Comparison of ENCODE assay signal across 13 cellular contexts in the genomic region with DNA sequence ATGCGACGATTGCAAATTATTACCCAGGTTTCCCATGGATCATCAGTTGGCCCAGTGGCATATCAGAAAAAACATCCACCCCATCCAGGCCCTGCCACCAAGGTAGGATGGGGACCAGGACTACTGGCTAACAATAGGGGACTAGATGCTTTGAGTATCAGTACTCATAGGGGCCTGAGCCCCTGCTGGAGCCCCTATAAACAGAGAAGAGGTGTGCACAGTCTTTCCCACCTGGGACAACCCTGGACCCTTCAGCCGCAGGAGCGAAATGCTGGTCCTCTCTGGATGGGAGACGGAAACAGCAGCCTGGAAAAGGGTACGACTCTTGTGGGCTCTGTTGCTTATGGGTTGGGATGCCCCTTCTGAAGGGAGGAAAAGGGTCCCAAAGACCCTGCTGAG. TPM values are rescaled to one million over a fixed set of nuclear protein-coding genes. Genes with fewer than 3 reads are reported as not detected.
A peak's percentile ranks its signal among the peaks of the same experiment; 100 is the strongest.
DNase-seq lines count a peak whose midpoint lies in the region; ATAC-seq, FAIRE-seq and TF ChIP-seq lines count a peak whose summit lies in the region.
"Had no signal": no experiment of that assay in that cellular context is flagged by ENCODE, and none has a peak within 500 bp of the region (broad histone marks: within the 10 kb centered on the region; RNA-seq: fewer than 3 reads in every experiment).

No MANE protein-coding gene starts in this region.

- H3K4me2 ChIP-seq in A549 = peak overlapping the region; percentile 68; the same call in 2 of the 3 replicates

- CTCF ChIA-PET in A549 (lab: Yijun Ruan, JAX) = interaction anchor here (0.7 to 6.9 kb wide), 38 partner anchors 10 to 201 kb away, joined by 3 to 172 read pairs (median 5); a partner anchor contains a TSS

- POLR2A ChIA-PET in A549 (lab: Yijun Ruan, JAX) = interaction anchor here (1.3 to 2.6 kb wide), 3 partner anchors 19 to 146 kb away, joined by 5 to 26 read pairs (median 6); a partner anchor contains a TSS

- no peak for FAIRE-seq in A549 (lab: Jason Lieb, UNC)

- no peak overlapping the region for H3K27ac ChIP-seq in A549
- no peak overlapping the region for H3K27ac ChIP-seq in HUES48 (ENCODE audit: low read depth, low read length)
- peak overlapping the region; percentile 55 for H3K27ac ChIP-seq in cingulate gyrus (ENCODE audit: low read depth, low read length)
- no peak overlapping the region for H3K27ac ChIP-seq in suprapubic skin
- H3K27ac ChIP-seq: ascending aorta, parathyroid adenoma, skin epidermis had no signal

- no peak for TF ChIP-seq RAD21 in A549 (conservative IDR thresholded peaks at IDR 0.05 in 1 of 2, IDR thresholded peaks at IDR 0.05 in 1 of 2)

- WGBS in A549 (ENCODE audit: missing lambda C conversion rate) = 70% methylated on average over 6 of the region's 6 CpGs
- 70% methylated on average over 5 of the region's 6 CpGs for WGBS in suprapubic skin

- TF ChIP-seq EP300 in A549 (IDR thresholded peaks at IDR 0.05) = no peak
- no peak for TF ChIP-seq EP300 in suprapubic skin (IDR thresholded peaks at IDR 0.05)

- H3K9ac ChIP-seq in HUES48 (ENCODE audit: low read depth, low read length) = no peak overlapping the region
- H3K9ac ChIP-seq: parathyroid adenoma had no signal

- DNase-seq in A549 (ENCODE audit: low read depth in 1 of 2, low spot score in 1 of 2) (no peak), NCI-H1694 (lab: John Stamatoyannopoulos, UW) (no peak), HuH-7.5 (ENCODE audit: low spot score) (no peak), suprapubic skin (ENCODE audit: low spot score in 2 of 2) (no peak)
- DNase-seq: cortex of kidney had no signal

- no peak for TF ChIP-seq POLR2A in A549 (IDR thresholded peaks at IDR 0.05; ENCODE audit: low read length)
- TF ChIP-seq POLR2A in suprapubic skin (IDR thresholded peaks at IDR 0.05) = no peak

- H3K9me3 ChIP-seq in A549 = no peaks in the 10 kb centered on the region
- no peaks in the 10 kb centered on the region for H3K9me3 ChIP-seq in HUES48 (ENCODE audit: control insufficient read depth, insufficient read depth, low read length)
- no peaks in the 10 kb centered on the region for H3K9me3 ChIP-seq in suprapubic skin
- H3K9me3 ChIP-seq: ascending aorta had no signal

- H3K36me3 ChIP-seq in HUES48 (ENCODE audit: control insufficient read depth, insufficient read depth, low read length) (no peaks in the 10 kb centered on the region), suprapubic skin (no peaks in the 10 kb centered on the region)
- H3K36me3 ChIP-seq: ascending aorta had no signal

- peaks cover 17% of the 10 kb centered on the region; the same call in 2 of the 3 replicates for H3K4me1 ChIP-seq in A549
- peaks cover 30% of the 10 kb centered on the region for H3K4me1 ChIP-seq in HUES48 (ENCODE audit: control insufficient read depth, insufficient read depth, low read length)
- peaks cover 57% of the 10 kb centered on the region for H3K4me1 ChIP-seq in suprapubic skin

- ATAC-seq in A549 = no peak

- TF ChIP-seq CTCF in A549 (IDR thresholded peaks at IDR 0.05) = no peak
- TF ChIP-seq CTCF in suprapubic skin (IDR thresholded peaks at IDR 0.05) = no peak

- H3K27me3 ChIP-seq in HUES48 (ENCODE audit: control insufficient read depth, insufficient read depth, low read length) (peaks cover 78% of the 10 kb centered on the region), suprapubic skin (peaks cover 56% of the 10 kb centered on the region)

- H3K4me3 ChIP-seq in A549 = no peak overlapping the region
- 0 out of 2 replicates have a peak overlapping the region, but pooled peaks have one; percentile 32 for H3K4me3 ChIP-seq in HUES48 (ENCODE audit: low read depth, low read length)
- H3K4me3 ChIP-seq in suprapubic skin = no peak overlapping the region

TF ChIP-seq in A549, 52 proteins besides CTCF, POLR2A, EP300 and RAD21:
- TF ChIP-seq RFX5 (IDR thresholded peaks at IDR 0.05) = no peak
- TF ChIP-seq, protein P1, sequence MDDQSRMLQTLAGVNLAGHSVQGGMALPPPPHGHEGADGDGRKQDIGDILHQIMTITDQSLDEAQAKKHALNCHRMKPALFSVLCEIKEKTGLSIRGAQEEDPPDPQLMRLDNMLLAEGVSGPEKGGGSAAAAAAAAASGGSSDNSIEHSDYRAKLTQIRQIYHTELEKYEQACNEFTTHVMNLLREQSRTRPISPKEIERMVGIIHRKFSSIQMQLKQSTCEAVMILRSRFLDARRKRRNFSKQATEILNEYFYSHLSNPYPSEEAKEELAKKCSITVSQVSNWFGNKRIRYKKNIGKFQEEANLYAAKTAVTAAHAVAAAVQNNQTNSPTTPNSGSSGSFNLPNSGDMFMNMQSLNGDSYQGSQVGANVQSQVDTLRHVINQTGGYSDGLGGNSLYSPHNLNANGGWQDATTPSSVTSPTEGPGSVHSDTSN (IDR thresholded peaks at IDR 0.05) = no peak
- no peak for TF ChIP-seq ZNF302 (CRISPR knock-in tag; IDR thresholded peaks at IDR 0.05)
- TF ChIP-seq FOSL2 (IDR thresholded peaks at IDR 0.05) = no peak
- no peak for TF ChIP-seq FOSL2 (CRISPR knock-in tag; IDR thresholded peaks at IDR 0.05)
- TF ChIP-seq RCOR1 (IDR thresholded peaks at IDR 0.05; ENCODE audit: low read depth, low read length) = no peak
- TF ChIP-seq RNF2 (IDR thresholded peaks at IDR 0.05; ENCODE audit: borderline replicate concordance, low read depth) = no peak
- TF ChIP-seq, protein P2, sequence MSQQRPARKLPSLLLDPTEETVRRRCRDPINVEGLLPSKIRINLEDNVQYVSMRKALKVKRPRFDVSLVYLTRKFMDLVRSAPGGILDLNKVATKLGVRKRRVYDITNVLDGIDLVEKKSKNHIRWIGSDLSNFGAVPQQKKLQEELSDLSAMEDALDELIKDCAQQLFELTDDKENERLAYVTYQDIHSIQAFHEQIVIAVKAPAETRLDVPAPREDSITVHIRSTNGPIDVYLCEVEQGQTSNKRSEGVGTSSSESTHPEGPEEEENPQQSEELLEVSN (IDR thresholded peaks at IDR 0.05; ENCODE audit: borderline replicate concordance, low read depth) = no peak
- no peak for TF ChIP-seq POLR2AphosphoS2 (conservative IDR thresholded peaks at IDR 0.05; ENCODE audit: low read length)
- TF ChIP-seq HOXB5 (CRISPR knock-in tag; IDR thresholded peaks at IDR 0.05) = no peak

RNA-seq across cellular contexts. Expression of a gene that starts 5.7 kb away (rescaled TPM):
- polyA plus RNA-seq in A549 (2011; rRNA removed) = not detected in 2 replicates
- 0.03 TPM in 1 of 2 replicates, not detected in the other for polyA plus RNA-seq in A549 (2012; cell fraction: cytosol; rRNA removed)
- 0.06 and 0.12 TPM in 2 replicates for polyA plus RNA-seq in A549 (2012; cell fraction: nucleus; rRNA removed)
- polyA plus RNA-seq in A549 (2017; fragmentation: RNase III; extraction: RNeasy Plus Mini Kit Qiagen cat#74134 plus additional on column Dnase treatment) = not detected in 3 replicates
- polyA minus RNA-seq in A549 (2011; rRNA and poly(A)+ RNA removed) = not detected in 2 replicates
- under 1 TPM; 0.15 to 0.47 (median 0.42) TPM for total RNA-seq in suprapubic skin
- total RNA-seq: activated T-helper 2 cell treated with anti-CD3 and anti-CD28 coated beads, Interferon-gamma antibody, Interleukin-2, Interleukin-4, amounts not matched to agents 10 μg/mL and 5 μg/mL and 100 μg/mL, durations not matched to agents 14 hours and 24 hours and 36 hours had no signal
- polyA plus RNA-seq: AG04450, keratinocyte had no signal

RNA-seq across cellular contexts. Expression of a gene that starts 19.2 kb away (rescaled TPM):
- polyA plus RNA-seq in A549 (2011; rRNA removed) (4.0 TPM in 2 replicates), A549 (2017; fragmentation: RNase III; extraction: RNeasy Plus Mini Kit Qiagen cat#74134 plus additional on column Dnase treatment) (1.8 to 2.4 TPM (median 2.1 TPM) in 3 replicates)
- polyA plus RNA-seq in A549 (2012; cell fraction: cytosol; rRNA removed) = 3.6 and 4.9 TPM in 2 replicates
- 3.9 TPM in 2 replicates for polyA plus RNA-seq in A549 (2012; cell fraction: nucleus; rRNA removed)
- 3.8 and 4.9 TPM in 2 replicates for polyA minus RNA-seq in A549 (2011; rRNA and poly(A)+ RNA removed)
- 1 to 10 TPM; 1.1 to 3.6 (median 1.6) TPM for total RNA-seq in suprapubic skin
- total RNA-seq: ascending aorta had no signal

RNA-seq across cellular contexts. Expression of a gene that starts 21.7 kb away (rescaled TPM):
- 25.1 and 35.7 TPM in 2 replicates for polyA plus RNA-seq in A549 (2011; rRNA removed)
- 22.0 and 24.7 TPM in 2 replicates for polyA plus RNA-seq in A549 (2012; cell fraction: cytosol; rRNA removed)
- 64.9 and 69.6 TPM in 2 replicates for polyA plus RNA-seq in A549 (2012; cell fraction: nucleus; rRNA removed)
- 12.9 to 20.0 TPM (median 16.7 TPM) in 3 replicates for polyA plus RNA-seq in A549 (2017; fragmentation: RNase III; extraction: RNeasy Plus Mini Kit Qiagen cat#74134 plus additional on column Dnase treatment)
- polyA minus RNA-seq in A549 (2011; rRNA and poly(A)+ RNA removed) = 51.5 and 62.8 TPM in 2 replicates
- total RNA-seq in suprapubic skin = 100 to 1,000 TPM in 1 of 4 donors, 10 to 100 TPM in 3; 25.3 to 152 (median 62.3) TPM

RNA-seq across cellular contexts. Expression of a gene that starts 28.3 kb away (rescaled TPM):
- polyA plus RNA-seq in A549 (2011; rRNA removed) (17.6 and 21.4 TPM in 2 replicates), A549 (2017; fragmentation: RNase III; extraction: RNeasy Plus Mini Kit Qiagen cat#74134 plus additional on column Dnase treatment) (20.0 to 24.8 TPM (median 20.8 TPM) in 3 replicates)
- 31.0 and 32.3 TPM in 2 replicates for polyA plus RNA-seq in A549 (2012; cell fraction: cytosol; rRNA removed)
- 88.5 and 94.2 TPM in 2 replicates for polyA plus RNA-seq in A549 (2012; cell fraction: nucleus; rRNA removed)
- 45.9 and 46.2 TPM in 2 replicates for polyA minus RNA-seq in A549 (2011; rRNA and poly(A)+ RNA removed)
- 100 to 1,000 TPM in 2 of 4 donors, 10 to 100 TPM in 2; 88.1 to 121 (median 104) TPM for total RNA-seq in suprapubic skin

RNA-seq across cellular contexts. Expression of a gene that starts 42.3 kb away (rescaled TPM):
- polyA plus RNA-seq in A549 (2011; rRNA removed) (2,708 and 2,745 TPM in 2 replicates), A549 (2017; fragmentation: RNase III; extraction: RNeasy Plus Mini Kit Qiagen cat#74134 plus additional on column Dnase treatment) (2,367 to 2,820 TPM (median 2,590 TPM) in 3 replicates)
- 5,875 and 6,626 TPM in 2 replicates for polyA plus RNA-seq in A549 (2012; cell fraction: cytosol; rRNA removed)
- 4,024 and 4,599 TPM in 2 replicates for polyA plus RNA-seq in A549 (2012; cell fraction: nucleus; rRNA removed)
- 2,915 and 3,348 TPM in 2 replicates for polyA minus RNA-seq in A549 (2011; rRNA and poly(A)+ RNA removed)
- 100 to 1,000 TPM; 240 to 523 (median 441) TPM for total RNA-seq in suprapubic skin
